ENCODE assay signal across 8 cellular contexts in genomic region chr1:206471415-206471801, GRCh38. TPM values are rescaled to one million over a fixed set of nuclear protein-coding genes. Genes with fewer than 3 reads are reported as not detected.
DNase-seq lines count a peak whose midpoint lies in the region; ATAC-seq and TF ChIP-seq lines count a peak whose summit lies in the region.

No MANE protein-coding gene starts in this region.

- peaks cover 20% of the 10 kb centered on the region for H3F3A ChIP-seq in GM23248 (ENCODE audit: insufficient read depth)

- CTCF ChIA-PET in activated CD8-positive, alpha-beta T cell treated with anti-CD3 and anti-CD28 coated beads, Interleukin-2, amount 10 ng/mL, durations not matched to agents 7 days and 5 days (lab: Charles Lee), result interaction anchor here (0.6 to 7.3 kb wide), 10 partner anchors 9 to 193 kb away, joined by 3 to 77 read pairs (median 12); partner anchors contain the start of gene DYRK3

- no peaks in the 10 kb centered on the region for H3K79me2 ChIP-seq in GM23248 (ENCODE audit: insufficient read depth)

- peak overlapping the region; percentile 89 for H3K4me3 Mint-ChIP-seq in activated CD8-positive, alpha-beta T cell treated with anti-CD3 and anti-CD28 coated beads, Interleukin-2, amount 10 ng/mL, durations not matched to agents 7 days and 5 days

- H3K36me3 ChIP-seq in GM23248 (ENCODE audit: low read depth) (peaks cover 3% of the 10 kb centered on the region; the same call in 1 of the 2 replicates), kidney epithelial cell (ENCODE audit: control insufficient read depth, insufficient read depth, low read length) (no peaks in the 10 kb centered on the region)

- peak overlapping the region; percentile 82; the same call in 1 of the 2 replicates for H3K9ac ChIP-seq in GM23248

- peak overlapping the region; percentile 94 for H3K27ac Mint-ChIP-seq in activated CD8-positive, alpha-beta T cell treated with anti-CD3 and anti-CD28 coated beads, Interleukin-2, amount 10 ng/mL, durations not matched to agents 7 days and 5 days

- H3K4me3 ChIP-seq in AG09309 (ENCODE audit: control insufficient read depth, low read depth, low read length) (peak overlapping the region; percentile 97), GM23248 (peak overlapping the region; percentile 92), kidney epithelial cell (ENCODE audit: low read depth, low read length) (peak overlapping the region; percentile 66)

- no peak overlapping the region for H2AFZ ChIP-seq in GM23248

- no peaks in the 10 kb centered on the region for H4K20me1 ChIP-seq in GM23248 (ENCODE audit: insufficient read depth)

- H3K36me3 Mint-ChIP-seq in activated CD8-positive, alpha-beta T cell treated with anti-CD3 and anti-CD28 coated beads, Interleukin-2, amount 10 ng/mL, durations not matched to agents 7 days and 5 days (ENCODE audit: low read depth), result peaks cover 49% of the 10 kb centered on the region

- no peaks in the 10 kb centered on the region for H3K27me3 ChIP-seq in GM23248 (replicated peaks; ENCODE audit: insufficient read depth)
- H3K27me3 ChIP-seq in kidney epithelial cell (ENCODE audit: control insufficient read depth, insufficient read depth, low read length), result no peaks in the 10 kb centered on the region

- H3K4me1 ChIP-seq in GM23248 (ENCODE audit: insufficient read depth), result peaks cover 29% of the 10 kb centered on the region

- no peaks in the 10 kb centered on the region for H3K9me3 ChIP-seq in GM23248 (ENCODE audit: low read depth)

- no peaks in the 10 kb centered on the region for H3K9me3 Mint-ChIP-seq in activated CD8-positive, alpha-beta T cell treated with anti-CD3 and anti-CD28 coated beads, Interleukin-2, amount 10 ng/mL, durations not matched to agents 7 days and 5 days (ENCODE audit: insufficient read depth)

- no peak for TF ChIP-seq CTCF in AG09309 (IDR thresholded peaks at IDR 0.05; ENCODE audit: control insufficient read depth, insufficient read depth, low read depth, low read length, missing control alignments)
- TF ChIP-seq CTCF in kidney epithelial cell (IDR thresholded peaks at IDR 0.05; ENCODE audit: insufficient read depth, low read length, poor library complexity, severe bottlenecking), result no peak

- 50 to 59% methylated on average over 7 of the region's 7 CpGs for WGBS in GM23248 (ENCODE audit: low coverage in 1 of 2, low lambda C conversion rate in 2 of 2, missing lambda C conversion rate in 2 of 2), 2 experiments

- H3K9me2 ChIP-seq in GM23248 (ENCODE audit: insufficient read depth), result no peaks in the 10 kb centered on the region

- ATAC-seq in activated CD8-positive, alpha-beta T cell treated with anti-CD3 and anti-CD28 coated beads, Interleukin-2, amount 10 ng/mL, durations not matched to agents 7 days and 5 days, result peak; percentile 7

- no peaks in the 10 kb centered on the region for H3K27me3 Mint-ChIP-seq in activated CD8-positive, alpha-beta T cell treated with anti-CD3 and anti-CD28 coated beads, Interleukin-2, amount 10 ng/mL, durations not matched to agents 7 days and 5 days (ENCODE audit: low read depth)

- peak overlapping the region; percentile 21 for H3K27ac ChIP-seq in GM23248

- POLR2A ChIA-PET in activated CD8-positive, alpha-beta T cell treated with anti-CD3 and anti-CD28 coated beads, Interleukin-2, amount 10 ng/mL, durations not matched to agents 7 days and 5 days (lab: Charles Lee), result interaction anchor here (0.6 to 2.7 kb wide), 9 partner anchors 8 to 164 kb away, joined by 3 to 13 read pairs (median 3); partner anchors contain the start of gene DYRK3

- DNase-seq in AG09309 (ENCODE audit: low read depth) (no peak), GM23248 (no peak), kidney epithelial cell (ENCODE audit: low read depth) (no peak), A172 (ENCODE audit: low spot score) (no peak), NCI-H2171 (lab: John Stamatoyannopoulos, UW) (no peak), NCI-H128 (lab: John Stamatoyannopoulos, UW; ENCODE audit: unreplicated experiment) (no peak), NCI-H1436 treated with DMSO at 0.1 percent for 48 hours (lab: John Stamatoyannopoulos, UW) (no peak)
- DNase-seq in activated CD8-positive, alpha-beta T cell treated with anti-CD3 and anti-CD28 coated beads, Interleukin-2, amount 10 ng/mL, durations not matched to agents 7 days and 5 days, result peak; percentile 40

- H3K4me1 Mint-ChIP-seq in activated CD8-positive, alpha-beta T cell treated with anti-CD3 and anti-CD28 coated beads, Interleukin-2, amount 10 ng/mL, durations not matched to agents 7 days and 5 days (ENCODE audit: low read depth), result peaks cover 77% of the 10 kb centered on the region

- H3K4me2 ChIP-seq in GM23248 (ENCODE audit: unreplicated experiment), result peak overlapping the region; percentile 97

- in situ Hi-C loops in GM23248 (cut with MboI), result no loop called here

RNA-seq across cellular contexts. Expression of gene IKBKE, which starts 1.1 kb away (rescaled TPM):
- total RNA-seq in GM23248 (2014; rRNA removed; shearing (Covaris generic)), result 12.5 and 17.7 TPM in 2 replicates
- 13.4 and 14.5 TPM in 2 replicates for polyA plus RNA-seq in GM23248 (2016; fragmentation: Nextera tagmentation; extraction: Ambion mirVana)
- total RNA-seq in activated CD8-positive, alpha-beta T cell treated with anti-CD3 and anti-CD28 coated beads, Interleukin-2, amount 10 ng/mL, durations not matched to agents 7 days and 5 days, result 10 to 100 TPM; 68.3 to 70.1 TPM
- 33.2 and 37.4 TPM in 2 replicates for total RNA-seq in kidney epithelial cell
- 22.0 and 29.6 TPM in 2 replicates for total RNA-seq in A172 (2014; rRNA removed; shearing (Covaris generic))

RNA-seq across cellular contexts. Expression of gene RASSF5, which starts 35.9 kb away (rescaled TPM):
- 0.22 and 0.89 TPM in 2 replicates for total RNA-seq in GM23248 (2014; rRNA removed; shearing (Covaris generic))
- 0.28 and 0.48 TPM in 2 replicates for polyA plus RNA-seq in GM23248 (2016; fragmentation: Nextera tagmentation; extraction: Ambion mirVana)
- 100 to 1,000 TPM; 192 to 195 TPM for total RNA-seq in activated CD8-positive, alpha-beta T cell treated with anti-CD3 and anti-CD28 coated beads, Interleukin-2, amount 10 ng/mL, durations not matched to agents 7 days and 5 days
- total RNA-seq in kidney epithelial cell, result 4.0 and 4.2 TPM in 2 replicates
- total RNA-seq in A172 (2014; rRNA removed; shearing (Covaris generic)), result 3.3 and 5.8 TPM in 2 replicates

Comparison
In these comparisons a context has a peak if more than half of its experiments do, and no peak if none do; other contexts are left out.
1. RNA of gene RASSF5, which starts 35.9 kb away (total RNA-seq): 192 to 195 TPM in activated CD8-positive, alpha-beta T cell treated with anti-CD3 and anti-CD28 coated beads, Interleukin-2, amount 10 ng/mL, durations not matched to agents 7 days and 5 days; 3.3 to 5.8 TPM in A172, 4.0 to 4.2 TPM in kidney epithelial cell and 0.22 to 0.89 TPM in GM23248; every median in the first group is over 10 times any median in the second.
2. Peak in every context shown above with its lines, with median percentiles within 50 percentile points of each other: H3K4me3 ChIP-seq.